18 cellular contexts compared by ENCODE assay signal in genomic region chr2:18522484-18523146, GRCh38. TPM values are rescaled to one million over a fixed set of nuclear protein-coding genes. Genes with fewer than 3 reads are reported as not detected.
DNase-seq lines count a peak whose midpoint lies in the region; ATAC-seq and TF ChIP-seq lines count a peak whose summit lies in the region.
"Had no signal": no experiment of that assay in that cellular context is flagged by ENCODE, and none has a peak within 500 bp of the region (broad histone marks: within the 10 kb centered on the region; RNA-seq: fewer than 3 reads in every experiment).

No MANE protein-coding gene starts in this region.

- no peaks in the 10 kb centered on the region for H3K27me3 ChIP-seq in IMR-90 (ENCODE audit: control insufficient read depth, insufficient read depth, low read length)

- H3K79me1 ChIP-seq in IMR-90 (ENCODE audit: low read depth in 1 of 2, low read length in 2 of 2), result no peaks in the 10 kb centered on the region

- no peaks in the 10 kb centered on the region for H4K20me1 ChIP-seq in IMR-90 (ENCODE audit: insufficient read depth, low read length)

- no peak overlapping the region for H3K27ac ChIP-seq in IMR-90 (ENCODE audit: insufficient read depth, low read length)

- TF ChIP-seq POLR2A in IMR-90 (IDR thresholded peaks at IDR 0.05; ENCODE audit: low read depth, low read length), result no peak

- no peak overlapping the region for H2BK20ac ChIP-seq in IMR-90 (ENCODE audit: low read depth, low read length)

- no peak overlapping the region for H2AK5ac ChIP-seq in IMR-90 (ENCODE audit: low read depth, low read length)

- H2AFZ ChIP-seq in IMR-90 (replicated peaks; ENCODE audit: low read length, poor library complexity), result no peak overlapping the region
- H2AFZ ChIP-seq: GM23338 had no signal

- H3K9me3 ChIP-seq in IMR-90 (ENCODE audit: control insufficient read depth, insufficient read depth, low read length) (no peaks in the 10 kb centered on the region), mucosa of descending colon (no peaks in the 10 kb centered on the region)

- no CpG with 5 or more reads among the region's 2 CpGs for WGBS in IMR-90 (ENCODE audit: extremely low coverage in 2 of 2, insufficient read length in 1 of 2), 2 experiments

- no peak overlapping the region for H4K5ac ChIP-seq in IMR-90 (ENCODE audit: low read depth, low read length)

- no peaks in the 10 kb centered on the region for H3K36me3 Mint-ChIP-seq in stimulated activated effector memory CD8-positive, alpha-beta T cell treated with anti-CD3 and anti-CD28 coated beads, Interleukin-12 subunit alpha, Interleukin-12 subunit beta, amount 100 ng/mL, for 72 hours
- H3K36me3 Mint-ChIP-seq in activated CD4-positive, alpha-beta memory T cell treated with anti-CD3 and anti-CD28 coated beads, Interleukin-2, amount 10 ng/mL, durations not matched to agents 7 days and 5 days (ENCODE audit: low read depth), result no peaks in the 10 kb centered on the region
- H3K36me3 Mint-ChIP-seq: CD4-positive, alpha-beta memory T cell had no signal

- H3K9me1 ChIP-seq in IMR-90 (ENCODE audit: insufficient read depth, low read length), result peaks cover 8% of the 10 kb centered on the region

- H2BK5ac ChIP-seq in IMR-90 (ENCODE audit: low read depth, low read length, poor library complexity, severe bottlenecking), result no peak overlapping the region

- H4K91ac ChIP-seq in IMR-90 (ENCODE audit: insufficient read depth, low read depth, low read length), result no peak overlapping the region

- TF ChIP-seq CTCF in IMR-90 (conservative IDR thresholded peaks at IDR 0.05; ENCODE audit: low read depth, low read length) (no peak), epithelial cell of esophagus (IDR thresholded peaks at IDR 0.05; ENCODE audit: insufficient read depth, low read depth, low read length, missing control alignments) (no peak), mucosa of descending colon (IDR thresholded peaks at IDR 0.05) (no peak)

- H3K4me3 Mint-ChIP-seq in stimulated activated effector memory CD8-positive, alpha-beta T cell treated with anti-CD3 and anti-CD28 coated beads, Interleukin-12 subunit alpha, Interleukin-12 subunit beta, amount 100 ng/mL, for 72 hours, result no peak overlapping the region
- no peak overlapping the region for H3K4me3 Mint-ChIP-seq in activated CD4-positive, alpha-beta memory T cell treated with anti-CD3 and anti-CD28 coated beads, Interleukin-2, amount 10 ng/mL, durations not matched to agents 7 days and 5 days
- H3K4me3 Mint-ChIP-seq: CD4-positive, alpha-beta memory T cell; GM23338 had no signal

- H3K9me3 Mint-ChIP-seq in stimulated activated effector memory CD8-positive, alpha-beta T cell treated with anti-CD3 and anti-CD28 coated beads, Interleukin-12 subunit alpha, Interleukin-12 subunit beta, amount 100 ng/mL, for 72 hours, result no peaks in the 10 kb centered on the region
- H3K9me3 Mint-ChIP-seq in activated CD4-positive, alpha-beta memory T cell treated with anti-CD3 and anti-CD28 coated beads, Interleukin-2, amount 10 ng/mL, durations not matched to agents 7 days and 5 days, result no peaks in the 10 kb centered on the region
- H3K9me3 Mint-ChIP-seq: CD4-positive, alpha-beta memory T cell; GM23338 had no signal

- no peak overlapping the region for H3K23ac ChIP-seq in IMR-90 (ENCODE audit: low read depth, low read length)

- no peak overlapping the region; the same call in 1 of the 2 replicates for H2BK120ac ChIP-seq in IMR-90 (ENCODE audit: low read depth, low read length)

- no peaks in the 10 kb centered on the region for H3K36me3 ChIP-seq in IMR-90 (ENCODE audit: control insufficient read depth, insufficient read depth, low read length)
- H3K36me3 ChIP-seq in mucosa of descending colon (ENCODE audit: low read depth), result no peaks in the 10 kb centered on the region

- dilution Hi-C loops in IMR-90 (cut with HindIII; ENCODE audit: low sequenced_read_pairs, unreplicated experiment), result no loop called here

- in situ Hi-C loops in IMR-90 (cut with MboI; ENCODE audit: low sequenced_read_pairs), result loop anchor here (5.0 to 25.0 kb wide), 4 partner anchors 220 to 1350 kb away; no protein-coding TSS in a partner anchor

- ATAC-seq in IMR-90 (ENCODE audit: low read depth), result no peak
- ATAC-seq in mucosa of descending colon, result peak; percentile 50
- ATAC-seq in stimulated activated effector memory CD8-positive, alpha-beta T cell treated with anti-CD3 and anti-CD28 coated beads, Interleukin-12 subunit alpha, Interleukin-12 subunit beta, amount 100 ng/mL, for 72 hours, result peak; percentile 14
- ATAC-seq: GM12878, GM23338, HCT116 had no signal

- H4K8ac ChIP-seq in IMR-90 (ENCODE audit: low read depth in 2 of 2, low read length in 2 of 2), result no peak overlapping the region

- TF ChIP-seq RAD21 in IMR-90 (IDR thresholded peaks at IDR 0.05; ENCODE audit: low read length), result no peak

- DNase-seq in IMR-90 (peak; percentile 47), epithelial cell of esophagus (ENCODE audit: low read depth) (peak; percentile 46), mucosa of descending colon (no peak), NOMO-1 treated with DMSO at 0.1 percent for 48 hours (lab: John Stamatoyannopoulos, UW; ENCODE audit: unreplicated experiment) (no peak), NAMALWA (ENCODE audit: low spot score) (no peak)
- DNase-seq in stimulated activated effector memory CD8-positive, alpha-beta T cell treated with anti-CD3 and anti-CD28 coated beads, Interleukin-12 subunit alpha, Interleukin-12 subunit beta, amount 100 ng/mL, for 72 hours (ENCODE audit: low spot score in 2 of 2), result no peak
- DNase-seq in activated CD4-positive, alpha-beta memory T cell treated with anti-CD3 and anti-CD28 coated beads, Interleukin-2, amount 10 ng/mL, durations not matched to agents 7 days and 5 days, result no peak
- DNase-seq: CD4-positive, alpha-beta memory T cell; DND-41; KBM-7; NCI-H1048; NCI-H1436 treated with DMSO at 0.1 percent for 48 hours; NCI-H2029 treated with DMSO at 0.1 percent for 48 hours; NCI-H524 treated with DMSO at 0.1 percent for 48 hours; SHP77 had no signal

- BruUV-seq in IMR-90 (replicated peaks; lab: Mats Ljungman, UMichigan), result no TSS peak

- H3K9ac ChIP-seq in IMR-90 (ENCODE audit: low read depth, low read length), result no peak overlapping the region

- no peak overlapping the region for H3K56ac ChIP-seq in IMR-90 (ENCODE audit: extremely low read depth, insufficient read depth, low read length)

- POLR2A ChIA-PET in IMR-90 (lab: Charles Lee; ENCODE audit: unreplicated experiment), result no interaction called here
- POLR2A ChIA-PET in activated CD4-positive, alpha-beta memory T cell treated with anti-CD3 and anti-CD28 coated beads, Interleukin-2, amount 10 ng/mL, durations not matched to agents 7 days and 5 days (lab: Charles Lee), result no interaction called here

- no peak overlapping the region for H3K4me3 ChIP-seq in IMR-90 (ENCODE audit: insufficient read depth, low read depth, low read length)
- H3K4me3 ChIP-seq in epithelial cell of esophagus (ENCODE audit: low read length), result no peak overlapping the region
- no peak overlapping the region for H3K4me3 ChIP-seq in mucosa of descending colon
- H3K4me3 ChIP-seq: GM12878, GM23338 had no signal

- intact Hi-C loops in IMR-90 (cut with micrococcal nuclease) (loop anchor here (5.0 to 10.0 kb wide), 4 partner anchors 402 to 1340 kb away; no protein-coding TSS in a partner anchor), mucosa of descending colon (cut with DNase I, micrococcal nuclease) (loop anchor here in 1 of 2 donors (5.0 to 10.0 kb wide), 2 partner anchors 232 to 1340 kb away; no protein-coding TSS in a partner anchor)

- H3K4me1 ChIP-seq in IMR-90 (ENCODE audit: control insufficient read depth, insufficient read depth, low read length), result peaks cover 12% of the 10 kb centered on the region
- H3K4me1 ChIP-seq in mucosa of descending colon (ENCODE audit: low read depth), result no peaks in the 10 kb centered on the region

- CTCF ChIA-PET in IMR-90 (lab: Yijun Ruan, JAX), result interaction anchor here (2.0 kb wide), 1 partner anchor 219 kb away, joined by 9 read pairs; no protein-coding TSS in a partner anchor
- CTCF ChIA-PET in activated CD4-positive, alpha-beta memory T cell treated with anti-CD3 and anti-CD28 coated beads, Interleukin-2, amount 10 ng/mL, durations not matched to agents 7 days and 5 days (lab: Charles Lee), result interaction anchor here (1.1 kb wide), 1 partner anchor 1340 kb away, joined by 5 read pairs; no protein-coding TSS in a partner anchor

- no peak overlapping the region for H3K4me2 ChIP-seq in IMR-90 (ENCODE audit: low read depth, low read length)
- H3K4me2 ChIP-seq: GM23338 had no signal

- H2BK15ac ChIP-seq in IMR-90 (ENCODE audit: low read depth, low read length), result peak overlapping the region; percentile 59; the same call in 1 of the 3 replicates

- no peak overlapping the region for H2AK9ac ChIP-seq in IMR-90 (replicated peaks; ENCODE audit: low read depth, low read length, poor library complexity)

- H3K27me3 Mint-ChIP-seq in activated CD4-positive, alpha-beta memory T cell treated with anti-CD3 and anti-CD28 coated beads, Interleukin-2, amount 10 ng/mL, durations not matched to agents 7 days and 5 days, result peaks cover 9% of the 10 kb centered on the region

- peak overlapping the region; percentile 28; the same call in 1 of the 2 replicates for H3K18ac ChIP-seq in IMR-90 (ENCODE audit: low read depth, low read length)

- H3K4ac ChIP-seq in IMR-90 (ENCODE audit: low read depth, low read length), result no peak overlapping the region

- H3K14ac ChIP-seq in IMR-90 (replicated peaks; ENCODE audit: low read depth, low read length), result peak overlapping the region; percentile 57; the same call in 1 of the 2 replicates

- no peak overlapping the region for H3K27ac Mint-ChIP-seq in stimulated activated effector memory CD8-positive, alpha-beta T cell treated with anti-CD3 and anti-CD28 coated beads, Interleukin-12 subunit alpha, Interleukin-12 subunit beta, amount 100 ng/mL, for 72 hours
- no peak overlapping the region for H3K27ac Mint-ChIP-seq in activated CD4-positive, alpha-beta memory T cell treated with anti-CD3 and anti-CD28 coated beads, Interleukin-2, amount 10 ng/mL, durations not matched to agents 7 days and 5 days
- H3K27ac Mint-ChIP-seq: CD4-positive, alpha-beta memory T cell; GM23338 had no signal

- no peaks in the 10 kb centered on the region for H3K4me1 Mint-ChIP-seq in stimulated activated effector memory CD8-positive, alpha-beta T cell treated with anti-CD3 and anti-CD28 coated beads, Interleukin-12 subunit alpha, Interleukin-12 subunit beta, amount 100 ng/mL, for 72 hours
- no peaks in the 10 kb centered on the region for H3K4me1 Mint-ChIP-seq in activated CD4-positive, alpha-beta memory T cell treated with anti-CD3 and anti-CD28 coated beads, Interleukin-2, amount 10 ng/mL, durations not matched to agents 7 days and 5 days
- H3K4me1 Mint-ChIP-seq: CD4-positive, alpha-beta memory T cell had no signal

TF ChIP-seq in IMR-90, 13 proteins besides CTCF, POLR2A, EP300 and RAD21 (continues in another document):
- TF ChIP-seq NFE2L2 (IDR thresholded peaks at IDR 0.05; ENCODE audit: low read depth, low read length), result no peak

RNA-seq across cellular contexts. Expression of gene RDH14, which starts 37.8 kb away (rescaled TPM):
- total RNA-seq in IMR-90 (2012; rRNA removed) (12.2 TPM in 2 replicates), mucosa of descending colon (10 to 100 TPM; 16.2 to 25.3 (median 17.1) TPM)
- polyA plus RNA-seq in IMR-90 (2012; rRNA removed), result 10.2 and 11.9 TPM in 2 replicates
- polyA plus RNA-seq in IMR-90 (2012; cell fraction: cytosol; rRNA removed), result 5.1 and 9.2 TPM in 2 replicates
- 4.1 and 9.7 TPM in 2 replicates for polyA plus RNA-seq in IMR-90 (2012; cell fraction: nucleus; rRNA removed; ENCODE audit: low replicate concordance)
- 10 to 100 TPM; 13.2 to 14.0 TPM for total RNA-seq in activated CD4-positive, alpha-beta memory T cell treated with anti-CD3 and anti-CD28 coated beads, Interleukin-2, amount 10 ng/mL, durations not matched to agents 7 days and 5 days

Comparison
In these comparisons a context has a peak if more than half of its experiments do, and no peak if none do; other contexts are left out.
1. DNase-seq: peak in IMR-90 (single experiment) and epithelial cell of esophagus (single experiment); none in mucosa of descending colon (0 of 3), stimulated activated effector memory CD8-positive, alpha-beta T cell treated with anti-CD3 and anti-CD28 coated beads, Interleukin-12 subunit alpha, Interleukin-12 subunit beta, amount 100 ng/mL, for 72 hours (0 of 2), NOMO-1 treated with DMSO at 0.1 percent for 48 hours (single experiment), NAMALWA (single experiment) and activated CD4-positive, alpha-beta memory T cell treated with anti-CD3 and anti-CD28 coated beads, Interleukin-2, amount 10 ng/mL, durations not matched to agents 7 days and 5 days (single experiment).